1 cellular context compared by ENCODE assay signal in the genomic region with DNA sequence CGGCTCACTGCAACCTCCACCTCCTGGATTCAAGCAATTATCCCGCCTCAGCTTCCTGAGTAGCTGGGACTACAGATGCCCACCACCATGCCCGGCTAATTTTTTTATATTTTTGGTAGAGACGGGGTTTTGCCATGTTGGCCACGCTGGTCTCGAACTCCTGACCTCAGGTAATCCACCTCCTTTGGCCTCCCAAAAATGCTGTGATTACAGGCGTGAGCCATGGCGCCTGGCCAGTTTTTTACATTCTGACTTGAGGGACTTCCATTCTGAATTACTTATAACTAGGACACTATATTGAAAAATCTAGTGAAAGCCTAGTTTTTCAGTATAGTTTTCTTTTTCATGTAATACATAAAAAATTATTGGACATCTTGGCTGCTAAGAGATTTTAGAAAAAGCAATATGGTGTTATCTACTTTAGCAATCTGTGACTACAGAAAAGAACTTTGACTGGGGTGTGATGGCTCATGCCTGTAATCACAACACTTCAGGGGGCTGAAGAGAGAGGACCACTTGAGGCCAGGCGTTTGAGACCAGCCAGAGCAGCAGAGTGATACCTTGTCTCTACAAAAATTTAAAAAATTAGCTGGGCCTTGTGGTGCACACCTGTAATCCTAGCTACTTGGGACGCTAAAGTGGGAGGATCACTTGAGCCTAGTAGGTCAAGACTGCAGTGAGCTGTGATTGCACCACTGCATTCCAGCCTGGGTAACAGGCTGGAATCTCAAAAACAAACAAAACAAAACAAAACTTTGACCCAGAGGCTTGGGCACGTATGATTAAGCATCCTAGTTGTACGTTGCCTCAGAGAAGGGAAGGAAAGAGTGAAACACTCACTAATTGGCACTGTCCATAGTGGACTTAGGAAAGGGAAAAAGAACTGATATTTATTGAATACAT.
TF ChIP-seq lines count a peak whose summit lies in the region.

No MANE protein-coding gene starts in this region.

TF ChIP-seq in endothelial cell of umbilical vein, 7 proteins besides CTCF, POLR2A, EP300 and RAD21:
- TF ChIP-seq GATA2 (IDR thresholded peaks at IDR 0.05; ENCODE audit: insufficient read depth, insufficient read length, low read depth, low read length), result peak; percentile 15
- no peak for TF ChIP-seq EZH2 (IDR thresholded peaks at IDR 0.05; ENCODE audit: borderline replicate concordance, low read depth, low read length, severe bottlenecking)
TF ChIP-seq in endothelial cell of umbilical vein: peak in this region for 1.
